In genomic region chr20:42996141-42996540, GRCh38 we compare ENCODE assay signal across 31 cellular contexts.
"Had no signal": no experiment of that assay in that cellular context is flagged by ENCODE, and none has a peak within 500 bp of the region (broad histone marks: within the 10 kb centered on the region; RNA-seq: fewer than 3 reads in every experiment).

No MANE protein-coding gene starts in this region.

- H3K4me3 ChIP-seq: adrenal gland, ascending aorta, body of pancreas, breast epithelium, cardiac muscle cell had no signal

- H3K4me1 ChIP-seq: adrenal gland, ascending aorta, body of pancreas, breast epithelium had no signal

- DNase-seq: activated effector memory CD4-positive, alpha-beta T cell treated with anti-CD3 and anti-CD28 coated beads, Interleukin-2, amount 50 U/mL, for 16 hours; activated effector memory CD4-positive, alpha-beta T cell treated with Interleukin-2 at 50 U/mL for 16 hours; activated gamma-delta T cell; activated gamma-delta T cell treated with Interleukin-2 at 50 U/mL for 16 hours; activated naive CD4-positive, alpha-beta T cell; activated naive CD4-positive, alpha-beta T cell treated with anti-CD3 and anti-CD28 coated beads for 36 hours; activated naive CD4-positive, alpha-beta T cell treated with anti-CD3 and anti-CD28 coated beads, Interleukin-2, amount 10 ng/mL, durations not matched to agents 7 days and 5 days; activated naive CD4-positive, alpha-beta T cell treated with anti-CD3 and anti-CD28 coated beads, Interleukin-2, amount 50 U/mL, for 16 hours; activated naive CD4-positive, alpha-beta T cell treated with Interleukin-2 at 50 U/mL for 16 hours; activated naive CD8-positive, alpha-beta T cell treated with anti-CD3 and anti-CD28 coated beads for 36 hours; activated naive CD8-positive, alpha-beta T cell treated with anti-CD3 and anti-CD28 coated beads, Interleukin-2, amount 10 ng/mL, durations not matched to agents 7 days and 5 days; activated naive CD8-positive, alpha-beta T cell treated with anti-CD3 and anti-CD28 coated beads, Interleukin-2, amount 50 U/mL, for 24 hours; activated T-cell treated with anti-CD3 and anti-CD28 coated beads, Interleukin-2, amount 50 U/mL, for 24 hours; activated T-cell treated with anti-CD3 and anti-CD28 coated beads, Interleukin-2, amount 50 U/mL, for 4 hours; activated T-cell treated with anti-CD3 and anti-CD28 coated beads, Interleukin-2, amount 50 U/mL, for 48 hours; activated T-cell treated with anti-CD3 and anti-CD28 coated beads, Interleukin-2, amount 50 U/mL, for 72 hours; adrenal gland; amniotic stem cell; amygdala; anterior cingulate cortex; aorta; body of pancreas; brain microvascular endothelial cell; caudate nucleus; central memory CD4-positive, alpha-beta T cell; cerebellar nuclear complex had no signal

- H3K27ac ChIP-seq: adrenal gland, ascending aorta, body of pancreas, brain microvascular endothelial cell, breast epithelium, cardiac muscle cell had no signal

- H3K36me3 ChIP-seq: adrenal gland, ascending aorta, brain microvascular endothelial cell, breast epithelium, cardiac muscle cell had no signal

- H3K27me3 ChIP-seq: adrenal gland, ascending aorta, body of pancreas, brain microvascular endothelial cell, breast epithelium, cardiac muscle cell had no signal

- H3K9me3 ChIP-seq: adrenal gland, ascending aorta, breast epithelium had no signal

- ATAC-seq: activated naive CD4-positive, alpha-beta T cell treated with anti-CD3 and anti-CD28 coated beads, Interleukin-2, amount 50 U/mL, for 72 hours; activated naive CD8-positive, alpha-beta T cell treated with anti-CD3 and anti-CD28 coated beads, Interleukin-2, amount 50 U/mL, for 24 hours; activated T-cell treated with anti-CD3 and anti-CD28 coated beads, Interleukin-2, amount 50 U/mL, for 4 hours; activated T-cell treated with anti-CD3 and anti-CD28 coated beads, Interleukin-2, amount 50 U/mL, for 72 hours; activated T-helper 17 cell treated with anti-CD3 and anti-CD28 coated beads, Interleukin-2, amount 50 U/mL, for 72 hours; body of pancreas had no signal
